Comparison of ENCODE assay signal across 1 cellular context in genomic region chr2:637406-637776, GRCh38.
TF ChIP-seq lines count a peak whose summit lies in the region.

No MANE protein-coding gene starts in this region.

TF ChIP-seq in HCT116, 20 proteins besides CTCF, POLR2A, EP300 and RAD21 (continued from another document):
- no peak for TF ChIP-seq ELF1 (IDR thresholded peaks at IDR 0.05; ENCODE audit: borderline replicate concordance, low read depth)
- TF ChIP-seq FOSL1 (IDR thresholded peaks at IDR 0.05; ENCODE audit: low read depth) = no peak
- no peak for TF ChIP-seq EZH2phosphoT487 (IDR thresholded peaks at IDR 0.05; ENCODE audit: borderline replicate concordance)
- TF ChIP-seq POLR2AphosphoS5 (IDR thresholded peaks at IDR 0.05; ENCODE audit: low read depth, low read length) = no peak
- no peak for TF ChIP-seq CEBPB (IDR thresholded peaks at IDR 0.05; ENCODE audit: low read depth)
- no peak for TF ChIP-seq SP1 (IDR thresholded peaks at IDR 0.05; ENCODE audit: low read depth)
- no peak for TF ChIP-seq ZBTB33 (IDR thresholded peaks at IDR 0.05; ENCODE audit: extremely low read depth, insufficient replicate concordance, low read length)
- TF ChIP-seq TCF7L2 (IDR thresholded peaks at IDR 0.05; ENCODE audit: borderline replicate concordance, extremely low read depth, insufficient read depth, insufficient read length) = no peak
- TF ChIP-seq REST (IDR thresholded peaks at IDR 0.05; ENCODE audit: low read depth) = no peak
- TF ChIP-seq CBX3 (IDR thresholded peaks at IDR 0.05; ENCODE audit: low read depth) = no peak
- TF ChIP-seq ZFX (IDR thresholded peaks at IDR 0.05) = no peak
